1 cellular context compared by ENCODE assay signal in the genomic region with DNA sequence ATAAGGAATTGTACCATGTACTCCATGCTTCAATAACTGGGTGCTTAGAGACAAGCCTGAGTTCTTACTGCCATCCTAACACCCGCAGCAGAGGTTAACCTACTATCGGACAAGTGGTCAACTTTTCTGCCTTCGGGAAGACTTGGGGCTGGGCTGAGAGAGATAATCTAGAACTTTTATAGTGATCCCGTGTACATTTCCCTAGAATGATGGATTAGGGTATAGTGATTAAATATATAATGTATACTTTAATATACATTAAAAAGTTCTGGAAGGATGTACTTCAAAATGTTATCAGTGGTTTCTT.
TF ChIP-seq lines count a peak whose summit lies in the region.

No MANE protein-coding gene starts in this region.

TF ChIP-seq in SK-N-SH treated with all-trans-retinoic acid at 6 μM for 48 hours, 23 proteins besides CTCF, POLR2A, EP300 and RAD21 (continued from another document):
- TF ChIP-seq, protein P1, sequence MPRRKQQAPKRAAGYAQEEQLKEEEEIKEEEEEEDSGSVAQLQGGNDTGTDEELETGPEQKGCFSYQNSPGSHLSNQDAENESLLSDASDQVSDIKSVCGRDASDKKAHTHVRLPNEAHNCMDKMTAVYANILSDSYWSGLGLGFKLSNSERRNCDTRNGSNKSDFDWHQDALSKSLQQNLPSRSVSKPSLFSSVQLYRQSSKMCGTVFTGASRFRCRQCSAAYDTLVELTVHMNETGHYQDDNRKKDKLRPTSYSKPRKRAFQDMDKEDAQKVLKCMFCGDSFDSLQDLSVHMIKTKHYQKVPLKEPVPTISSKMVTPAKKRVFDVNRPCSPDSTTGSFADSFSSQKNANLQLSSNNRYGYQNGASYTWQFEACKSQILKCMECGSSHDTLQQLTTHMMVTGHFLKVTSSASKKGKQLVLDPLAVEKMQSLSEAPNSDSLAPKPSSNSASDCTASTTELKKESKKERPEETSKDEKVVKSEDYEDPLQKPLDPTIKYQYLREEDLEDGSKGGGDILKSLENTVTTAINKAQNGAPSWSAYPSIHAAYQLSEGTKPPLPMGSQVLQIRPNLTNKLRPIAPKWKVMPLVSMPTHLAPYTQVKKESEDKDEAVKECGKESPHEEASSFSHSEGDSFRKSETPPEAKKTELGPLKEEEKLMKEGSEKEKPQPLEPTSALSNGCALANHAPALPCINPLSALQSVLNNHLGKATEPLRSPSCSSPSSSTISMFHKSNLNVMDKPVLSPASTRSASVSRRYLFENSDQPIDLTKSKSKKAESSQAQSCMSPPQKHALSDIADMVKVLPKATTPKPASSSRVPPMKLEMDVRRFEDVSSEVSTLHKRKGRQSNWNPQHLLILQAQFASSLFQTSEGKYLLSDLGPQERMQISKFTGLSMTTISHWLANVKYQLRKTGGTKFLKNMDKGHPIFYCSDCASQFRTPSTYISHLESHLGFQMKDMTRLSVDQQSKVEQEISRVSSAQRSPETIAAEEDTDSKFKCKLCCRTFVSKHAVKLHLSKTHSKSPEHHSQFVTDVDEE (CRISPR knock-in tag; IDR thresholded peaks at IDR 0.05): no peak
- TF ChIP-seq ZFP3 (CRISPR knock-in tag; IDR thresholded peaks at IDR 0.05) (no peak), TCF4 (CRISPR knock-in tag; IDR thresholded peaks at IDR 0.05; ENCODE audit: borderline replicate concordance) (no peak), ZNF70 (CRISPR knock-in tag; IDR thresholded peaks at IDR 0.05) (no peak), BACH2 (CRISPR knock-in tag; IDR thresholded peaks at IDR 0.05; ENCODE audit: borderline replicate concordance) (no peak), ZNF565 (CRISPR knock-in tag; conservative IDR thresholded peaks at IDR 0.05; ENCODE audit: low read depth) (no peak), OSR1 (CRISPR knock-in tag; IDR thresholded peaks at IDR 0.05) (no peak), RARB (CRISPR knock-in tag; IDR thresholded peaks at IDR 0.05) (no peak), ZC3H10 (CRISPR knock-in tag; IDR thresholded peaks at IDR 0.05) (no peak), ISL1 (CRISPR knock-in tag; IDR thresholded peaks at IDR 0.05) (no peak), GLIS3 (CRISPR knock-in tag; IDR thresholded peaks at IDR 0.05) (no peak)
- TF ChIP-seq, protein P2, sequence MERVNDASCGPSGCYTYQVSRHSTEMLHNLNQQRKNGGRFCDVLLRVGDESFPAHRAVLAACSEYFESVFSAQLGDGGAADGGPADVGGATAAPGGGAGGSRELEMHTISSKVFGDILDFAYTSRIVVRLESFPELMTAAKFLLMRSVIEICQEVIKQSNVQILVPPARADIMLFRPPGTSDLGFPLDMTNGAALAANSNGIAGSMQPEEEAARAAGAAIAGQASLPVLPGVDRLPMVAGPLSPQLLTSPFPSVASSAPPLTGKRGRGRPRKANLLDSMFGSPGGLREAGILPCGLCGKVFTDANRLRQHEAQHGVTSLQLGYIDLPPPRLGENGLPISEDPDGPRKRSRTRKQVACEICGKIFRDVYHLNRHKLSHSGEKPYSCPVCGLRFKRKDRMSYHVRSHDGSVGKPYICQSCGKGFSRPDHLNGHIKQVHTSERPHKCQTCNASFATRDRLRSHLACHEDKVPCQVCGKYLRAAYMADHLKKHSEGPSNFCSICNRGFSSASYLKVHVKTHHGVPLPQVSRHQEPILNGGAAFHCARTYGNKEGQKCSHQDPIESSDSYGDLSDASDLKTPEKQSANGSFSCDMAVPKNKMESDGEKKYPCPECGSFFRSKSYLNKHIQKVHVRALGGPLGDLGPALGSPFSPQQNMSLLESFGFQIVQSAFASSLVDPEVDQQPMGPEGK (CRISPR knock-in tag; IDR thresholded peaks at IDR 0.05; ENCODE audit: borderline replicate concordance): no peak
- TF ChIP-seq, protein P3, sequence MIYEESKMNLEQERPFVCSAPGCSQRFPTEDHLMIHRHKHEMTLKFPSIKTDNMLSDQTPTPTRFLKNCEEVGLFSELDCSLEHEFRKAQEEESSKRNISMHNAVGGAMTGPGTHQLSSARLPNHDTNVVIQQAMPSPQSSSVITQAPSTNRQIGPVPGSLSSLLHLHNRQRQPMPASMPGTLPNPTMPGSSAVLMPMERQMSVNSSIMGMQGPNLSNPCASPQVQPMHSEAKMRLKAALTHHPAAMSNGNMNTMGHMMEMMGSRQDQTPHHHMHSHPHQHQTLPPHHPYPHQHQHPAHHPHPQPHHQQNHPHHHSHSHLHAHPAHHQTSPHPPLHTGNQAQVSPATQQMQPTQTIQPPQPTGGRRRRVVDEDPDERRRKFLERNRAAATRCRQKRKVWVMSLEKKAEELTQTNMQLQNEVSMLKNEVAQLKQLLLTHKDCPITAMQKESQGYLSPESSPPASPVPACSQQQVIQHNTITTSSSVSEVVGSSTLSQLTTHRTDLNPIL (CRISPR knock-in tag; IDR thresholded peaks at IDR 0.05; ENCODE audit: low read depth): no peak
